In genomic region chr21:25568230-25568629, GRCh38 we compare ENCODE assay signal across 8 cellular contexts. TPM values are rescaled to one million over a fixed set of nuclear protein-coding genes. Genes with fewer than 3 reads are reported as not detected.
DNase-seq lines count a peak whose midpoint lies in the region; ATAC-seq and TF ChIP-seq lines count a peak whose summit lies in the region.

No MANE protein-coding gene starts in this region.

- H3K27ac ChIP-seq in CD4-positive, CD25-positive, alpha-beta regulatory T cell (ENCODE audit: insufficient read depth, low read length, poor library complexity, severe bottlenecking), result peak overlapping the region; percentile 87
- peak overlapping the region; percentile 30 for H3K27ac ChIP-seq in colonic mucosa
- no peak overlapping the region for H3K27ac ChIP-seq in PC-3 (ENCODE audit: low read length)

- peak overlapping the region; percentile 93 for H3K4me3 ChIP-seq in CD4-positive, CD25-positive, alpha-beta regulatory T cell (ENCODE audit: low read depth, low read length)
- no peak overlapping the region for H3K4me3 ChIP-seq in NB4 (ENCODE audit: low read depth, low read length)
- no peak overlapping the region for H3K4me3 ChIP-seq in colonic mucosa
- H3K4me3 ChIP-seq in PC-3 (ENCODE audit: low read length), result no peak overlapping the region

- no peak overlapping the region for H2AFZ ChIP-seq in PC-3 (ENCODE audit: low read length)

- no peaks in the 10 kb centered on the region for H3K36me3 Mint-ChIP-seq in CD4-positive, CD25-positive, alpha-beta regulatory T cell
- no peaks in the 10 kb centered on the region for H3K36me3 Mint-ChIP-seq in naive B cell

- H3K27me3 Mint-ChIP-seq in CD4-positive, CD25-positive, alpha-beta regulatory T cell, result no peaks in the 10 kb centered on the region
- H3K27me3 Mint-ChIP-seq in naive B cell, result no peaks in the 10 kb centered on the region

- TF ChIP-seq POLR2A in NB4 (IDR thresholded peaks at IDR 0.05; ENCODE audit: extremely low read depth, insufficient read length), result no peak

- H3K27me3 ChIP-seq in CD4-positive, CD25-positive, alpha-beta regulatory T cell (ENCODE audit: control insufficient read depth, insufficient read depth, low read length), result no peaks in the 10 kb centered on the region
- H3K27me3 ChIP-seq in colonic mucosa (no peaks in the 10 kb centered on the region), PC-3 (ENCODE audit: low read length) (no peaks in the 10 kb centered on the region)

- ATAC-seq in CD4-positive, CD25-positive, alpha-beta regulatory T cell (ENCODE audit: low read depth in 2 of 2), result peak; percentile 26 to 36
- ATAC-seq in naive B cell (ENCODE audit: low read depth in 2 of 2), result peak; percentile 13 to 27
- no peak for ATAC-seq in HG03108 (IDR thresholded peaks at IDR 0.05; ENCODE audit: unreplicated experiment)
- no peak for ATAC-seq in PC-3

- CTCF ChIA-PET in PC-3 (lab: Charles Lee), result no interaction called here

- peaks cover 85% of the 10 kb centered on the region for H3K4me1 ChIP-seq in CD4-positive, CD25-positive, alpha-beta regulatory T cell (ENCODE audit: control insufficient read depth, insufficient read depth, low read length, poor library complexity, severe bottlenecking)
- H3K4me1 ChIP-seq in colonic mucosa, result peaks cover under 1% of the 10 kb centered on the region
- peaks cover 19% of the 10 kb centered on the region for H3K4me1 ChIP-seq in PC-3 (ENCODE audit: insufficient read depth, low read length)

- peak overlapping the region; percentile 72 to 95 (median 85) for H3K4me3 Mint-ChIP-seq in CD4-positive, CD25-positive, alpha-beta regulatory T cell
- peak overlapping the region in 3 of 8 donors; percentile 5 to 63 (median 34) for H3K4me3 Mint-ChIP-seq in naive B cell

- H3K4me2 ChIP-seq in PC-3 (ENCODE audit: low read length), result no peak overlapping the region

- BruUV-seq in PC-3 (replicated peaks; lab: Mats Ljungman, UMichigan), result no TSS peak

- peaks cover 3% of the 10 kb centered on the region for H3F3A ChIP-seq in PC-3 (ENCODE audit: low read length, unreplicated experiment)

- peaks cover 65 to 90% (median 82%) of the 10 kb centered on the region in 4 donors for H3K4me1 Mint-ChIP-seq in CD4-positive, CD25-positive, alpha-beta regulatory T cell
- peaks cover 36 to 66% (median 60%) of the 10 kb centered on the region in 3 donors for H3K4me1 Mint-ChIP-seq in naive B cell

- no peaks in the 10 kb centered on the region for H3K9me3 Mint-ChIP-seq in CD4-positive, CD25-positive, alpha-beta regulatory T cell
- H3K9me3 Mint-ChIP-seq in naive B cell, result no peaks in the 10 kb centered on the region

- intact Hi-C loops in colonic mucosa (cut with DNase I), result no loop called here
- intact Hi-C loops in PC-3 (cut with micrococcal nuclease), result no loop called here

- DNase-seq in CD4-positive, CD25-positive, alpha-beta regulatory T cell, result peak in 1 of 3 donors; percentile 53
- DNase-seq in NB4 (ENCODE audit: low read depth), result peak; percentile 2
- DNase-seq in colonic mucosa, result peak; percentile 22
- peak; percentile 3 for DNase-seq in naive B cell
- no peak for DNase-seq in SK-N-DZ (ENCODE audit: low spot score)
- no peak for DNase-seq in occipital lobe (lab: John Stamatoyannopoulos, UW)
- no peak for DNase-seq in PC-3

- H3K79me2 ChIP-seq in PC-3 (ENCODE audit: low read length), result no peaks in the 10 kb centered on the region

- H3K9me3 ChIP-seq in CD4-positive, CD25-positive, alpha-beta regulatory T cell (ENCODE audit: control insufficient read depth in 2 of 2, low read length in 2 of 2), result no peaks in the 10 kb centered on the region
- H3K9me3 ChIP-seq in colonic mucosa, result no peaks in the 10 kb centered on the region
- H3K9me3 ChIP-seq in PC-3 (ENCODE audit: low read length), result no peaks in the 10 kb centered on the region

- peak overlapping the region; percentile 85 to 93 (median 86) for H3K27ac Mint-ChIP-seq in CD4-positive, CD25-positive, alpha-beta regulatory T cell
- peak overlapping the region in 4 of 6 donors; percentile 4 to 66 (median 20) for H3K27ac Mint-ChIP-seq in naive B cell

- H3K36me3 ChIP-seq in CD4-positive, CD25-positive, alpha-beta regulatory T cell (ENCODE audit: control insufficient read depth, insufficient read depth, low read length), result no peaks in the 10 kb centered on the region
- no peaks in the 10 kb centered on the region for H3K36me3 ChIP-seq in colonic mucosa
- no peaks in the 10 kb centered on the region for H3K36me3 ChIP-seq in PC-3 (ENCODE audit: low read depth, low read length)

- H3K9ac ChIP-seq in colonic mucosa (ENCODE audit: low read depth in 2 of 2, low read length in 2 of 2), result no peak overlapping the region
- no peak overlapping the region for H3K9ac ChIP-seq in PC-3 (ENCODE audit: low read length)

- no peaks in the 10 kb centered on the region for H4K20me1 ChIP-seq in PC-3 (ENCODE audit: low read length)

- H3K9me2 ChIP-seq in PC-3 (replicated peaks; ENCODE audit: low read length), result no peaks in the 10 kb centered on the region

- POLR2A ChIA-PET in PC-3 (lab: Charles Lee; ENCODE audit: unreplicated experiment), result no interaction called here

- TF ChIP-seq CTCF in NB4 (IDR thresholded peaks at IDR 0.05; ENCODE audit: low read depth, low read length) (no peak), colonic mucosa (IDR thresholded peaks at IDR 0.05) (no peak), PC-3 (conservative IDR thresholded peaks at IDR 0.05; ENCODE audit: low read depth, low read length) (no peak)

RNA-seq across cellular contexts. Expression of gene MRPL39, which starts 39.1 kb away (rescaled TPM):
- total RNA-seq in CD4-positive, CD25-positive, alpha-beta regulatory T cell, result 13.2 TPM
- polyA plus RNA-seq in CD4-positive, CD25-positive, alpha-beta regulatory T cell, result 10 to 100 TPM; 48.4 to 58.6 (median 54.2) TPM
- 10 to 100 TPM; 44.0 to 50.2 TPM for total RNA-seq in colonic mucosa
- polyA plus RNA-seq in naive B cell (ENCODE audit: low read depth in 6 of 6), result 10 to 100 TPM; 38.4 to 65.4 (median 53.7) TPM
- polyA plus RNA-seq in SK-N-DZ (2014; cell fraction: cytosol; rRNA removed), result 53.1 and 67.9 TPM in 2 replicates
- polyA plus RNA-seq in SK-N-DZ (2014; cell fraction: nucleus; rRNA removed), result 21.6 and 37.5 TPM in 2 replicates
- 32.3 TPM for total RNA-seq in occipital lobe
- 62.0 and 107 TPM in 2 replicates for total RNA-seq in PC-3 (2014; rRNA removed)

Comparison
In these comparisons a context has a peak if more than half of its experiments do, and no peak if none do; other contexts are left out.
1. ATAC-seq: peak in CD4-positive, CD25-positive, alpha-beta regulatory T cell (2 of 2) and naive B cell (2 of 2); none in HG03108 (single experiment) and PC-3 (single experiment).
2. DNase-seq: peak in NB4 (single experiment), colonic mucosa (single experiment) and naive B cell (single experiment); none in SK-N-DZ (single experiment), occipital lobe (single experiment) and PC-3 (single experiment).